Comparison of ENCODE assay signal across 8 cellular contexts in the genomic region with DNA sequence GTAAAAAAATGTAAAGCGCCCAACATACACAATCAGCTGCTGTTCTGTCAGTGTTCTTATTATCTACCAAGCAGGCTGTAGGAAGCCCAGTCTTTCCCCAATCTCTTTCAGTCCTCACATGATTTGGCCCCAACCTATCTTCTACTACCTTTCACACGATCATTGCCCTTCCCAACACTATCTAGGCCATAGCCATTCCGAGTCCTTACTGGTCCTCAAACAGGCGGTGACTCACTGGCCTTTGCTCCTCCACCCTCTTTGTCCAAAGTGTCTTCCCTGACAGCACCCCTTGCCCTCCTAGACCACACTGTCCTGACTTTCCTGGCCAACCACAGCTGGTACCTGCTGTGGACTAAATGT. TPM values are rescaled to one million over a fixed set of nuclear protein-coding genes. Genes with fewer than 3 reads are reported as not detected.
DNase-seq lines count a peak whose midpoint lies in the region; ATAC-seq and TF ChIP-seq lines count a peak whose summit lies in the region.

No MANE protein-coding gene starts in this region.

- H3K79me2 ChIP-seq in mammary epithelial cell (ENCODE audit: insufficient read depth, low read length): peaks cover 22% of the 10 kb centered on the region

- peak overlapping the region; percentile 85 for H3K4me2 ChIP-seq in mammary epithelial cell (ENCODE audit: insufficient read depth, low read depth, low read length)

- peak overlapping the region; percentile 99 to 100 (median 99) for H3K27ac Mint-ChIP-seq in naive B cell

- intact Hi-C loops in A673 (cut with micrococcal nuclease; ENCODE audit: unreplicated experiment): no loop called here
- intact Hi-C loops in mammary epithelial cell (cut with micrococcal nuclease): no loop called here
- intact Hi-C loops in sciatic nerve (cut with DNase I): no loop called here

- BruUV-seq in A673 (replicated peaks; lab: Mats Ljungman, UMichigan) (no TSS peak), mammary epithelial cell (replicated peaks; lab: Mats Ljungman, UMichigan) (no TSS peak)

- no peak overlapping the region for H3K27ac ChIP-seq in A673 (ENCODE audit: low read depth, low read length, poor library complexity, severe bottlenecking)
- peak overlapping the region; percentile 75 for H3K27ac ChIP-seq in mammary epithelial cell (ENCODE audit: insufficient read depth, low read depth, low read length)

- TF ChIP-seq CTCF in A673 (conservative IDR thresholded peaks at IDR 0.05; ENCODE audit: low read depth, low read length): no peak
- no peak for TF ChIP-seq CTCF in mammary epithelial cell (conservative IDR thresholded peaks at IDR 0.05 in 1 of 2, IDR thresholded peaks at IDR 0.05 in 1 of 2; ENCODE audit: extremely low read depth in 1 of 2, insufficient read depth in 1 of 2, low read depth in 1 of 2, low read length in 2 of 2)

- no peaks in the 10 kb centered on the region for H3K36me3 Mint-ChIP-seq in naive B cell

- no peak overlapping the region for H3K9ac ChIP-seq in mammary epithelial cell (ENCODE audit: insufficient read depth, low read length)

- H3K4me1 ChIP-seq in A673 (ENCODE audit: insufficient read depth, low read length, poor library complexity, severe bottlenecking): no peaks in the 10 kb centered on the region
- peaks cover 30% of the 10 kb centered on the region for H3K4me1 ChIP-seq in mammary epithelial cell (ENCODE audit: insufficient read depth, low read length)

- in situ Hi-C loops in mammary epithelial cell (cut with MboI; ENCODE audit: low sequenced_read_pairs in 2 of 2): loop anchor here (5.0 kb wide), 2 partner anchors 66 to 71 kb away; no protein-coding TSS in a partner anchor

- dilution Hi-C loops in mammary epithelial cell (cut with HindIII; ENCODE audit: low sequenced_read_pairs): no loop called here

- ATAC-seq in naive B cell (ENCODE audit: low read depth in 2 of 2) (no peak), HG02623 (IDR thresholded peaks at IDR 0.05; ENCODE audit: unreplicated experiment) (no peak), HG02763 (IDR thresholded peaks at IDR 0.05; ENCODE audit: unreplicated experiment) (no peak), sciatic nerve (no peak)

- WGBS in mammary epithelial cell (ENCODE audit: low coverage, missing lambda C conversion rate): 100% methylated on average over 4 of the region's 4 CpGs

- no peaks in the 10 kb centered on the region for H3K27me3 ChIP-seq in A673 (replicated peaks; ENCODE audit: insufficient read depth, low read depth, low read length, poor library complexity)
- no peaks in the 10 kb centered on the region for H3K27me3 ChIP-seq in mammary epithelial cell (ENCODE audit: insufficient read depth, low read length)

- no peak for DNase-seq in A673 (ENCODE audit: low spot score)
- DNase-seq in Jurkat, Clone E6-1 (ENCODE audit: low read depth, low spot score): no peak
- DNase-seq in mammary epithelial cell: no peak
- no peak for DNase-seq in naive B cell
- DNase-seq in C1 segment of cervical spinal cord (lab: John Stamatoyannopoulos, UW): no peak
- DNase-seq in sciatic nerve (ENCODE audit: low spot score): no peak

- POLR2A ChIA-PET in A673 (lab: Charles Lee; ENCODE audit: low non-redundant PET): no interaction called here

- H3K4me3 Mint-ChIP-seq in naive B cell: peak overlapping the region; percentile 88 to 99 (median 96)

- H4K20me1 ChIP-seq in mammary epithelial cell (ENCODE audit: insufficient read depth, low read length): no peaks in the 10 kb centered on the region

- H3K36me3 ChIP-seq in A673 (ENCODE audit: insufficient read depth, low read length, poor library complexity, severe bottlenecking): no peaks in the 10 kb centered on the region
- H3K36me3 ChIP-seq in mammary epithelial cell (ENCODE audit: insufficient read depth, low read length): no peaks in the 10 kb centered on the region

- H3K4me3 ChIP-seq in A673 (ENCODE audit: low read depth, low read length, poor library complexity, severe bottlenecking) (peak overlapping the region; percentile 81), mammary epithelial cell (replicated peaks in 1 of 3; ENCODE audit: insufficient read depth in 1 of 3, low read depth in 2 of 3, low read length in 3 of 3) (peak overlapping the region in 1 of 3 experiments; percentile 77)
- H3K4me3 ChIP-seq in Jurkat, Clone E6-1 (ENCODE audit: low read length): peak overlapping the region; percentile 98

- CTCF ChIA-PET in A673 (lab: Charles Lee): no interaction called here
- CTCF ChIA-PET in mammary epithelial cell (lab: Charles Lee; ENCODE audit: low non-redundant PET): no interaction called here

- peaks cover 23% of the 10 kb centered on the region in 3 donors for H3K4me1 Mint-ChIP-seq in naive B cell

- H3K9me3 ChIP-seq in A673 (ENCODE audit: low read depth, low read length, poor library complexity, severe bottlenecking) (no peaks in the 10 kb centered on the region), mammary epithelial cell (replicated peaks; ENCODE audit: insufficient read depth, low read length) (no peaks in the 10 kb centered on the region)

- no peaks in the 10 kb centered on the region for H3K27me3 Mint-ChIP-seq in naive B cell

- no peaks in the 10 kb centered on the region for H3K9me3 Mint-ChIP-seq in naive B cell

- H2AFZ ChIP-seq in mammary epithelial cell (ENCODE audit: low read depth, low read length): peak overlapping the region; percentile 87

RNA-seq across cellular contexts. Expression of a gene that starts 0.9 kb away (rescaled TPM):
- 15.8 and 16.7 TPM in 2 replicates for total RNA-seq in A673 (2021)
- 38.7 TPM for polyA plus RNA-seq in Jurkat, Clone E6-1 (2012; ENCODE audit: insufficient read depth, insufficient read length)
- 10 to 100 TPM; 15.2 to 29.3 TPM for total RNA-seq in mammary epithelial cell
- polyA plus RNA-seq in mammary epithelial cell: 23.4 TPM
- polyA minus RNA-seq in mammary epithelial cell: 52.3 TPM
- 10 to 100 TPM; 16.9 to 26.7 (median 22.5) TPM for polyA plus RNA-seq in naive B cell (ENCODE audit: low read depth in 6 of 6)
- 21.3 TPM for total RNA-seq in sciatic nerve

RNA-seq across cellular contexts. Expression of a gene that starts 29.9 kb away (rescaled TPM):
- total RNA-seq in A673 (2021) (1.4 and 3.0 TPM in 2 replicates), mammary epithelial cell (10 to 100 TPM in 1 of 2 donors, 1 to 10 TPM in 1; 6.2 to 37.2 TPM), sciatic nerve (30.3 TPM)
- 21.4 TPM for polyA plus RNA-seq in Jurkat, Clone E6-1 (2012; ENCODE audit: insufficient read depth, insufficient read length)
- polyA plus RNA-seq in mammary epithelial cell (60.1 TPM), naive B cell (ENCODE audit: low read depth in 6 of 6) (10 to 100 TPM; 22.2 to 53.0 (median 31.6) TPM)
- 39.5 TPM for polyA minus RNA-seq in mammary epithelial cell
